ENCODE assay signal across 21 cellular contexts in the genomic region with DNA sequence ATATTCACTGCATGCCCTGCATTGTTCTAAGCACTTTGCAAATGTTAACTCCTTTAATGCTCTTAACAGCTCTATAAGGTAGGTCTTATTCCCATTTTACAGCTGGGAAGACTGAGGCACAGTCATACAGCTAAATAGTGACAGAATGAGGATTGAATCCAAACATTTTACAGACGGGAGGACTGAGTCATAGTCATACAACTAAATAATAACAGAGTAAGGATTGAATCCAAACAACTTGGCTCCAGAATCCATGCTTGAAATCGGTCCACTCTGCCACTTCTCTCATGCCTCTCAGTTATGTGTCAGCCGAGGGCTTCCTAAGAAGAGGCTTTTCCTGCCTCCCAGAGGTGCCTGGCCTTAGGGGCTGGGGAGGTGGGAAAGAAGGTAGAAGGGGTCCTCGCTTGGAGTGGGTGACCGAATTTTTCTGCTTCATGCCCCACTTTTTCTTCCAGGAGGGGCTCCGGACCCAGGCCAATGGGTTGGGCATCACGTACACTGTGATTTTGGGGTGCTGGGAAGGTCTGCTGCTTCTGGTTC. TPM values are rescaled to one million over a fixed set of nuclear protein-coding genes. Genes with fewer than 3 reads are reported as not detected.
A peak's percentile ranks its signal among the peaks of the same experiment; 100 is the strongest.
DNase-seq lines count a peak whose midpoint lies in the region; ATAC-seq and TF ChIP-seq lines count a peak whose summit lies in the region.
"Had no signal": no experiment of that assay in that cellular context is flagged by ENCODE, and none has a peak within 500 bp of the region (broad histone marks: within the 10 kb centered on the region; RNA-seq: fewer than 3 reads in every experiment).

No MANE protein-coding gene starts in this region.

- ATAC-seq in upper lobe of right lung: no peak
- ATAC-seq in naive thymus-derived CD8-positive, alpha-beta T cell: no peak
- ATAC-seq: HCT116, WTC11 had no signal

- POLR2A ChIA-PET in RWPE1 (lab: Yijun Ruan, JAX; ENCODE audit: low non-redundant PET): no interaction called here
- POLR2A ChIA-PET in naive thymus-derived CD8-positive, alpha-beta T cell (lab: Charles Lee): no interaction called here
- POLR2A ChIA-PET in CD4-positive, alpha-beta memory T cell (lab: Charles Lee; ENCODE audit: partially characterized antibody): no interaction called here

- no peaks in the 10 kb centered on the region for H3K9me3 ChIP-seq in upper lobe of right lung
- H3K9me3 ChIP-seq in CD4-positive, alpha-beta memory T cell (ENCODE audit: control insufficient read depth in 1 of 2, low read length in 2 of 2): no peaks in the 10 kb centered on the region
- H3K9me3 ChIP-seq: left ventricle myocardium inferior, SJCRH30 had no signal

- H3K27ac ChIP-seq in RWPE1: peak overlapping the region; percentile 26; the same call in 1 of the 2 replicates
- H3K27ac ChIP-seq in upper lobe of right lung: no peak overlapping the region
- H3K27ac ChIP-seq in CD4-positive, alpha-beta memory T cell (ENCODE audit: low read depth, low read length): no peak overlapping the region
- H3K27ac ChIP-seq: brain microvascular endothelial cell, left ventricle myocardium inferior, SJCRH30 had no signal

- peaks cover 3 to 22% (median 13%) of the 10 kb centered on the region in 4 donors for H3K4me1 Mint-ChIP-seq in naive thymus-derived CD8-positive, alpha-beta T cell
- H3K4me1 Mint-ChIP-seq in CD4-positive, alpha-beta memory T cell: peaks cover 7 to 12% (median 10%) of the 10 kb centered on the region in 4 donors

- no peak overlapping the region for H3K27ac Mint-ChIP-seq in naive thymus-derived CD8-positive, alpha-beta T cell
- H3K27ac Mint-ChIP-seq in CD4-positive, alpha-beta memory T cell: no peak overlapping the region
- H3K27ac Mint-ChIP-seq: activated naive CD8-positive, alpha-beta T cell treated with anti-CD3 and anti-CD28 coated beads for 36 hours; CD4-positive, alpha-beta T cell; WTC11 had no signal

- H3K4me1 ChIP-seq in upper lobe of right lung: peaks cover 3% of the 10 kb centered on the region
- H3K4me1 ChIP-seq in CD4-positive, alpha-beta memory T cell (ENCODE audit: insufficient read depth, low read length): peaks cover 8% of the 10 kb centered on the region
- H3K4me1 ChIP-seq: SJCRH30 had no signal

- peak; percentile 28 for DNase-seq in Daoy (ENCODE audit: low read depth)
- DNase-seq in RWPE1 (ENCODE audit: low spot score): no peak
- peak; percentile 63 for DNase-seq in fibroblast of mammary gland (ENCODE audit: low read depth)
- peak; percentile 13 for DNase-seq in upper lobe of right lung
- no peak for DNase-seq in OCI-M2 (lab: John Stamatoyannopoulos, UW; ENCODE audit: unreplicated experiment)
- no peak for DNase-seq in naive thymus-derived CD8-positive, alpha-beta T cell
- DNase-seq in CD4-positive, alpha-beta memory T cell: no peak
- DNase-seq: activated naive CD8-positive, alpha-beta T cell treated with anti-CD3 and anti-CD28 coated beads for 36 hours; CD4-positive, alpha-beta T cell; erythroblast; glutamatergic neuron; left ventricle myocardium inferior; NCI-H1092 treated with DMSO at 0.1 percent for 48 hours; NCI-H2107; NCI-H524 treated with DMSO at 0.1 percent for 48 hours; SJCRH30; stimulated activated CD4-positive, alpha-beta T cell treated with anti-CD3 and anti-CD28 coated beads, Interleukin-2, amount 100 ng/mL, for 24 hours; T-helper 2 cell had no signal

- no peaks in the 10 kb centered on the region for H3K9me3 Mint-ChIP-seq in naive thymus-derived CD8-positive, alpha-beta T cell
- peaks cover 0 to 2% (median 0%) of the 10 kb centered on the region in 8 donors for H3K9me3 Mint-ChIP-seq in CD4-positive, alpha-beta memory T cell
- H3K9me3 Mint-ChIP-seq: activated naive CD8-positive, alpha-beta T cell treated with anti-CD3 and anti-CD28 coated beads for 36 hours; CD4-positive, alpha-beta T cell; WTC11 had no signal

- H3K36me3 ChIP-seq in upper lobe of right lung: no peaks in the 10 kb centered on the region
- H3K36me3 ChIP-seq in CD4-positive, alpha-beta memory T cell (ENCODE audit: insufficient read depth, low read length): no peaks in the 10 kb centered on the region
- H3K36me3 ChIP-seq: brain microvascular endothelial cell, left ventricle myocardium inferior, SJCRH30 had no signal

- intact Hi-C loops in upper lobe of right lung (cut with DNase I): no loop called here
- intact Hi-C loops in CD4-positive, alpha-beta memory T cell (cut with micrococcal nuclease): no loop called here

- H3K4me3 Mint-ChIP-seq in naive thymus-derived CD8-positive, alpha-beta T cell: no peak overlapping the region
- no peak overlapping the region for H3K4me3 Mint-ChIP-seq in CD4-positive, alpha-beta memory T cell
- H3K4me3 Mint-ChIP-seq: activated naive CD8-positive, alpha-beta T cell treated with anti-CD3 and anti-CD28 coated beads for 36 hours; WTC11 had no signal

- CTCF ChIA-PET in RWPE1 (lab: Yijun Ruan, JAX): interaction anchor here (0.8 to 1.8 kb wide), 3 partner anchors 17 to 45 kb away, joined by 3 to 6 read pairs (median 3); no protein-coding TSS in a partner anchor
- CTCF ChIA-PET in CD4-positive, alpha-beta memory T cell (lab: Charles Lee; ENCODE audit: partially characterized antibody): interaction anchor here (1.5 kb wide), 1 partner anchor 8 kb away, joined by 3 read pairs; no protein-coding TSS in a partner anchor

- no peaks in the 10 kb centered on the region for H3K27me3 ChIP-seq in upper lobe of right lung
- H3K27me3 ChIP-seq in CD4-positive, alpha-beta memory T cell (ENCODE audit: insufficient read depth, low read length): peaks cover 12% of the 10 kb centered on the region
- H3K27me3 ChIP-seq: brain microvascular endothelial cell, SJCRH30 had no signal

- peaks cover 0 to 2% (median 0%) of the 10 kb centered on the region in 3 donors for H3K36me3 Mint-ChIP-seq in naive thymus-derived CD8-positive, alpha-beta T cell
- H3K36me3 Mint-ChIP-seq in CD4-positive, alpha-beta memory T cell: no peaks in the 10 kb centered on the region
- H3K36me3 Mint-ChIP-seq: activated naive CD8-positive, alpha-beta T cell treated with anti-CD3 and anti-CD28 coated beads for 36 hours; WTC11 had no signal

- peaks cover 14 to 56% (median 23%) of the 10 kb centered on the region in 5 donors for H3K27me3 Mint-ChIP-seq in naive thymus-derived CD8-positive, alpha-beta T cell
- H3K27me3 Mint-ChIP-seq in CD4-positive, alpha-beta memory T cell: peaks cover 17 to 34% of the 10 kb centered on the region in 2 donors

- TF ChIP-seq CTCF in RWPE1 (conservative IDR thresholded peaks at IDR 0.05; ENCODE audit: low read depth) (no peak), fibroblast of mammary gland (conservative IDR thresholded peaks at IDR 0.05; ENCODE audit: control insufficient read depth, insufficient read depth, low read depth, low read length) (no peak), upper lobe of right lung (IDR thresholded peaks at IDR 0.05) (no peak)

- H3K4me3 ChIP-seq in fibroblast of mammary gland (ENCODE audit: control insufficient read depth, low read depth, low read length) (no peak overlapping the region), upper lobe of right lung (no peak overlapping the region)
- H3K4me3 ChIP-seq in CD4-positive, alpha-beta memory T cell (ENCODE audit: low read length in 2 of 2): no peak overlapping the region
- H3K4me3 ChIP-seq: left ventricle myocardium inferior, SJCRH30 had no signal

RNA-seq across cellular contexts. Expression of a gene that starts 4.1 kb away (rescaled TPM):
- total RNA-seq in Daoy (2014; rRNA removed; shearing (Covaris generic)): 35.8 and 37.6 TPM in 2 replicates
- 4.3 TPM for total RNA-seq in upper lobe of right lung
- total RNA-seq in naive thymus-derived CD8-positive, alpha-beta T cell: 1 to 10 TPM; 1.3 to 2.5 TPM
- under 1 TPM in 1 of 3 donors, not detected in 2; 0.21 TPM for polyA plus RNA-seq in naive thymus-derived CD8-positive, alpha-beta T cell
- total RNA-seq in CD4-positive, alpha-beta memory T cell: 1 to 10 TPM in 1 of 2 experiments, under 1 TPM in 1; 0.41 to 1.4 TPM
- polyA plus RNA-seq in CD4-positive, alpha-beta memory T cell: under 1 TPM; 0.19 to 0.84 TPM

Comparison
In these comparisons a context has a peak if more than half of its experiments do, and no peak if none do; other contexts are left out.
1. DNase-seq: peak in Daoy (single experiment), fibroblast of mammary gland (single experiment) and upper lobe of right lung (single experiment); none in RWPE1 (single experiment), OCI-M2 (single experiment), naive thymus-derived CD8-positive, alpha-beta T cell (0 of 10) and CD4-positive, alpha-beta memory T cell (0 of 5).